Comparison of ENCODE assay signal across 10 cellular contexts in the genomic region with DNA sequence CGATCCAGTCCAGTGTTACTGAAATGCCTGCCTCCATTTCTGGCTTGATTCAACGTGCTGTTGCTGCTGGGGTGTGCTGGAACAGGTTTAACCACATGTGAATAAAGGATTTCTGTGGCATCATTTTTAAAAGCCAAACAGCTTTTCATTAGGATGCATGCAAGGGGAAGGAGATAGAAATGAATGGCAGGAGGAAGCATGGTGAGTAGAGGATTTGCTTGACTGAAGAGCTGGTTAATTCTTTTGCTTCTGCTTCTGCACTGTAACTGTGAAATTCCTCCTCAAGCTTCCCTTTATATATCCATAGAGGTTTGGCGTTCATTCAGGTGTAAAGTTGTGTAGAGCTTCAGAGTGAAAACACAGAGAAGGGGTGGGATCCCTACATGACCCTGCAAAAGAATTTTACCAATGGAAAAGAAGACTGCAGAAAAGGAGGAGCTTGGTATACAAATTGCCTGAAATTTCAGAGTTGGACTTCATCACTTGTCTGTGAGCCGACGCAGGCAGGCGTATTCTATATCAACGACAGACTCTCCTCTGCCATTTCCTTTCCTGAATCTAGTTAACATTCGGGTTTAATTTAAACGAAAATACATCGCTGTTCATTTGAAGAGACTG. TPM values are rescaled to one million over a fixed set of nuclear protein-coding genes. Genes with fewer than 3 reads are reported as not detected.
DNase-seq lines count a peak whose midpoint lies in the region; ATAC-seq and TF ChIP-seq lines count a peak whose summit lies in the region.
"Had no signal": no experiment of that assay in that cellular context is flagged by ENCODE, and none has a peak within 500 bp of the region (broad histone marks: within the 10 kb centered on the region; RNA-seq: fewer than 3 reads in every experiment).

A gene with protein sequence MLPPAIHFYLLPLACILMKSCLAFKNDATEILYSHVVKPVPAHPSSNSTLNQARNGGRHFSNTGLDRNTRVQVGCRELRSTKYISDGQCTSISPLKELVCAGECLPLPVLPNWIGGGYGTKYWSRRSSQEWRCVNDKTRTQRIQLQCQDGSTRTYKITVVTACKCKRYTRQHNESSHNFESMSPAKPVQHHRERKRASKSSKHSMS (minus strand): TSS at position 270 of the 618 bp plus-strand sequence. CDS start 70 bp downstream, at position 200.

- no peaks in the 10 kb centered on the region for H3K27me3 Mint-ChIP-seq in WTC11 (ENCODE audit: low read depth)

- CTCF ChIA-PET in WTC11 (lab: Charles Lee) = interaction anchor here (1.1 to 2.4 kb wide), 3 partner anchors 13 to 99 kb away, joined by 3 to 20 read pairs (median 8); no protein-coding TSS in a partner anchor

- H3K4me3 Mint-ChIP-seq in WTC11 = 0 out of 2 replicates have a peak within 1 kb of the TSS, but pooled peaks have one; percentile 28

- H3K4me1 Mint-ChIP-seq in WTC11 = peaks cover 37% of the 10 kb centered on the region

- peak within 1 kb of the TSS; percentile 95 for H3K27ac Mint-ChIP-seq in WTC11

- no peaks in the 10 kb centered on the region for H3K9me3 Mint-ChIP-seq in WTC11

- no peak for TF ChIP-seq CTCF in WTC11 (IDR thresholded peaks at IDR 0.05)

- ATAC-seq in WTC11 (peak; percentile 91), HG03432 (IDR thresholded peaks at IDR 0.05; ENCODE audit: unreplicated experiment) (no peak)

- H3K36me3 Mint-ChIP-seq in WTC11 = no peaks in the 10 kb centered on the region

- H3K27me3 ChIP-seq in HUES48 (ENCODE audit: control insufficient read depth, insufficient read depth, low read length) (no peaks in the 10 kb centered on the region), iPS DF 6.9 (ENCODE audit: control insufficient read depth, insufficient read depth, low read length) (no peaks in the 10 kb centered on the region)

- WGBS in iPS DF 6.9 (ENCODE audit: insufficient coverage, insufficient read length) = no CpG with 5 or more reads among the region's 10 CpGs

- no peak within 1 kb of the TSS for H3K9ac ChIP-seq in HUES48 (ENCODE audit: low read depth, low read length)

- H3K4me1 ChIP-seq in HUES48 (ENCODE audit: control insufficient read depth, insufficient read depth, low read length) = peaks cover 41% of the 10 kb centered on the region
- H3K4me1 ChIP-seq in iPS DF 6.9 (ENCODE audit: control insufficient read depth, insufficient read depth, low read length) = 0 out of 2 replicates have a peak, but pooled peaks cover 2% of the 10 kb centered on the region

- DNase-seq in WTC11 (ENCODE audit: low spot score) (no peak), iPS DF 6.9 (ENCODE audit: low read depth, low spot score) (peak; percentile 9), skeletal muscle cell (ENCODE audit: low read depth) (no peak), NCI-H2107 treated with DMSO at 0.1 percent for 48 hours (lab: John Stamatoyannopoulos, UW; ENCODE audit: unreplicated experiment) (no peak), GOT3 (lab: John Stamatoyannopoulos, UW) (no peak)
- no peak for DNase-seq in effector CD8-positive, alpha-beta T cell (lab: John Stamatoyannopoulos, UW)
- DNase-seq: activated naive CD4-positive, alpha-beta T cell had no signal

- H3K9me3 ChIP-seq in HUES48 (ENCODE audit: control insufficient read depth, insufficient read depth, low read length) (no peaks in the 10 kb centered on the region), iPS DF 6.9 (ENCODE audit: control insufficient read depth, insufficient read depth, low read length) (no peaks in the 10 kb centered on the region)

- H3K4me3 ChIP-seq in HUES48 (ENCODE audit: low read depth, low read length) (peak within 1 kb of the TSS; percentile 29; the same call in 1 of the 2 replicates), iPS DF 6.9 (ENCODE audit: low read length) (no peak within 1 kb of the TSS), skeletal muscle cell (ENCODE audit: low read depth, low read length) (peak within 1 kb of the TSS; percentile 28)

- H3K36me3 ChIP-seq in HUES48 (ENCODE audit: control insufficient read depth, insufficient read depth, low read length) (no peaks in the 10 kb centered on the region), iPS DF 6.9 (ENCODE audit: control insufficient read depth, insufficient read depth, low read length) (no peaks in the 10 kb centered on the region)

- POLR2A ChIA-PET in WTC11 (lab: Charles Lee) = interaction anchor here (1.4 kb wide), 1 partner anchor 45 kb away, joined by 4 read pairs; a partner anchor contains a TSS

- peak within 1 kb of the TSS; percentile 11 for H3K27ac ChIP-seq in HUES48 (ENCODE audit: low read depth, low read length)
- H3K27ac ChIP-seq in iPS DF 6.9 (ENCODE audit: low read length) = no peak within 1 kb of the TSS

TF ChIP-seq in WTC11, 78 proteins besides CTCF, POLR2A, EP300 and RAD21:
- TF ChIP-seq, protein P1, sequence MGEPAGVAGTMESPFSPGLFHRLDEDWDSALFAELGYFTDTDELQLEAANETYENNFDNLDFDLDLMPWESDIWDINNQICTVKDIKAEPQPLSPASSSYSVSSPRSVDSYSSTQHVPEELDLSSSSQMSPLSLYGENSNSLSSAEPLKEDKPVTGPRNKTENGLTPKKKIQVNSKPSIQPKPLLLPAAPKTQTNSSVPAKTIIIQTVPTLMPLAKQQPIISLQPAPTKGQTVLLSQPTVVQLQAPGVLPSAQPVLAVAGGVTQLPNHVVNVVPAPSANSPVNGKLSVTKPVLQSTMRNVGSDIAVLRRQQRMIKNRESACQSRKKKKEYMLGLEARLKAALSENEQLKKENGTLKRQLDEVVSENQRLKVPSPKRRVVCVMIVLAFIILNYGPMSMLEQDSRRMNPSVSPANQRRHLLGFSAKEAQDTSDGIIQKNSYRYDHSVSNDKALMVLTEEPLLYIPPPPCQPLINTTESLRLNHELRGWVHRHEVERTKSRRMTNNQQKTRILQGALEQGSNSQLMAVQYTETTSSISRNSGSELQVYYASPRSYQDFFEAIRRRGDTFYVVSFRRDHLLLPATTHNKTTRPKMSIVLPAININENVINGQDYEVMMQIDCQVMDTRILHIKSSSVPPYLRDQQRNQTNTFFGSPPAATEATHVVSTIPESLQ (CRISPR knock-in tag; IDR thresholded peaks at IDR 0.05) = no peak
- TF ChIP-seq, protein P2, sequence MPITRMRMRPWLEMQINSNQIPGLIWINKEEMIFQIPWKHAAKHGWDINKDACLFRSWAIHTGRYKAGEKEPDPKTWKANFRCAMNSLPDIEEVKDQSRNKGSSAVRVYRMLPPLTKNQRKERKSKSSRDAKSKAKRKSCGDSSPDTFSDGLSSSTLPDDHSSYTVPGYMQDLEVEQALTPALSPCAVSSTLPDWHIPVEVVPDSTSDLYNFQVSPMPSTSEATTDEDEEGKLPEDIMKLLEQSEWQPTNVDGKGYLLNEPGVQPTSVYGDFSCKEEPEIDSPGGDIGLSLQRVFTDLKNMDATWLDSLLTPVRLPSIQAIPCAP (CRISPR knock-in tag; IDR thresholded peaks at IDR 0.05) = no peak
- TF ChIP-seq, protein P3, sequence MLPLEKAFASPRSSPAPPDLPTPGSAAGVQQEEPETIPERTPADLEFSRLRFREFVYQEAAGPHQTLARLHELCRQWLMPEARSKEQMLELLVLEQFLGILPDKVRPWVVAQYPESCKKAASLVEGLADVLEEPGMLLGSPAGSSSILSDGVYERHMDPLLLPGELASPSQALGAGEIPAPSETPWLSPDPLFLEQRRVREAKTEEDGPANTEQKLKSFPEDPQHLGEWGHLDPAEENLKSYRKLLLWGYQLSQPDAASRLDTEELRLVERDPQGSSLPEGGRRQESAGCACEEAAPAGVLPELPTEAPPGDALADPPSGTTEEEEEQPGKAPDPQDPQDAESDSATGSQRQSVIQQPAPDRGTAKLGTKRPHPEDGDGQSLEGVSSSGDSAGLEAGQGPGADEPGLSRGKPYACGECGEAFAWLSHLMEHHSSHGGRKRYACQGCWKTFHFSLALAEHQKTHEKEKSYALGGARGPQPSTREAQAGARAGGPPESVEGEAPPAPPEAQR (CRISPR knock-in tag; IDR thresholded peaks at IDR 0.05) = no peak
- TF ChIP-seq, protein P4, sequence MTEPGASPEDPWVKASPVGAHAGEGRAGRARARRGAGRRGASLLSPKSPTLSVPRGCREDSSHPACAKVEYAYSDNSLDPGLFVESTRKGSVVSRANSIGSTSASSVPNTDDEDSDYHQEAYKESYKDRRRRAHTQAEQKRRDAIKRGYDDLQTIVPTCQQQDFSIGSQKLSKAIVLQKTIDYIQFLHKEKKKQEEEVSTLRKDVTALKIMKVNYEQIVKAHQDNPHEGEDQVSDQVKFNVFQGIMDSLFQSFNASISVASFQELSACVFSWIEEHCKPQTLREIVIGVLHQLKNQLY (CRISPR knock-in tag; IDR thresholded peaks at IDR 0.05) = no peak
- TF ChIP-seq SMAD4 (CRISPR knock-in tag; IDR thresholded peaks at IDR 0.05) = no peak
- TF ChIP-seq NFE2L1 (CRISPR knock-in tag; IDR thresholded peaks at IDR 0.05) = no peak
- TF ChIP-seq, protein P5, sequence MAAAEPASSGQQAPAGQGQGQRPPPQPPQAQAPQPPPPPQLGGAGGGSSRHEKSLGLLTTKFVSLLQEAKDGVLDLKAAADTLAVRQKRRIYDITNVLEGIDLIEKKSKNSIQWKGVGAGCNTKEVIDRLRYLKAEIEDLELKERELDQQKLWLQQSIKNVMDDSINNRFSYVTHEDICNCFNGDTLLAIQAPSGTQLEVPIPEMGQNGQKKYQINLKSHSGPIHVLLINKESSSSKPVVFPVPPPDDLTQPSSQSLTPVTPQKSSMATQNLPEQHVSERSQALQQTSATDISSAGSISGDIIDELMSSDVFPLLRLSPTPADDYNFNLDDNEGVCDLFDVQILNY (CRISPR knock-in tag; IDR thresholded peaks at IDR 0.05) = no peak
- no peak for TF ChIP-seq NFATC4 (CRISPR knock-in tag; IDR thresholded peaks at IDR 0.05)
- TF ChIP-seq ZNF232 (CRISPR knock-in tag; IDR thresholded peaks at IDR 0.05) = no peak

RNA-seq across cellular contexts. Expression of the gene that starts here (rescaled TPM):
- 0.09 to 0.23 TPM (median 0.15 TPM) in 3 replicates for total RNA-seq in WTC11 (2021)
- total RNA-seq: mononuclear cell had no signal

Comparison
In these comparisons a context has a peak if more than half of its experiments do, and no peak if none do; other contexts are left out.
1. Peak in ATAC-seq in WTC11; RNA of the gene not detected or under 1 TPM.